8 cellular contexts compared by ENCODE assay signal in the genomic region with DNA sequence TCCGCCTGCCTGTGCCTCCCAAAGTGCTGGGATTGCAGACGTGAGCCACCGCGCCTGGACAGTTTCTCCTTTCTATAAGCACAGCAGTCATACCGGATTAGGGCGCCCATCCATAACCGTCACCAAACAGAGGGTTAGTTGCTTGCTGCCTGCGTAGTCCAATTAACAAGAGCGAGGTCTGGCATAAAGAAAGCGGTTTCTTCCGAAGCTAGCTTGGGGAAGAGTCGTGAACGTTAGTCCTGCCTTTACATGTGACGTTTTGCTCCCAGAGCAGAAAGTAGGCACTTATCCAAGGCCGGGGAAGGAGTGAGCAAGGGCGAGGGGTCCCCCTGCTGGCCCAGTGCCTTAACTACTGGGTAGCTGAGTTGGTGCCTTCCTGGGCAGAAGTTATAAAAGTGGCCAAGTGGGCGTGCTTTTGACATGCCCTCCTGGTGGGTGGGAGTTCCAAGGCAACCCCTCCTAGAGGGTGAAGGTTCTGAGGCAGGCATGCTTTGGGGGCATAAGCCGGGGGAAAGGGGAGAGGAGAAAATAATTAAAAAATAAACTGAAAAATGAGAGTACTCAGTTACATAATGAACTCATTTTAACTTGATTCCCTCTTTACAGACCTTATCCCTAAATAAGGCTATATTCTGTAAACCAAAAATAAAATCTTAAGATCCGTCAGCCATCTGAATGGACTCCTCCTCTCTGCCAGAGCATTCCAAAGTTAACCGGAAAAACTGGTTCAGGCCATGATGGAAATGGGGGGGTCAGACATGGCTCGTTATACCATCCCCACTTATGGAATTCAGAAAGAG.
A peak's percentile ranks its signal among the peaks of the same experiment; 100 is the strongest.
DNase-seq lines count a peak whose midpoint lies in the region; TF ChIP-seq lines count a peak whose summit lies in the region.

No MANE protein-coding gene starts in this region.

- DNase-seq in AG10803 (ENCODE audit: low read depth) (peak; percentile 88), GM19240 (ENCODE audit: insufficient read length, low spot score) (peak; percentile 41), Kasumi-1 (lab: John Stamatoyannopoulos, UW) (peak; percentile 75 to 84), RWPE1 (ENCODE audit: low spot score) (peak; percentile 82), foreskin melanocyte (peak; percentile 80), nucleus accumbens (lab: John Stamatoyannopoulos, UW) (peak in 54 of 56 donors; percentile 15 to 93 (median 74)), stromal cell of bone marrow (ENCODE audit: low read depth) (peak; percentile 86)
- peak; percentile 89 for DNase-seq in activated effector memory CD4-positive, alpha-beta T cell treated with anti-CD3 and anti-CD28 coated beads, Interleukin-2, amount 50 U/mL, for 16 hours

- POLR2A ChIA-PET in RWPE1 (lab: Yijun Ruan, JAX; ENCODE audit: low non-redundant PET), result interaction anchor here (0.7 kb wide), 1 partner anchor 251 kb away, joined by 3 read pairs; no protein-coding TSS in a partner anchor

- TF ChIP-seq CTCF in AG10803 (conservative IDR thresholded peaks at IDR 0.05; ENCODE audit: low read length), result peak; percentile 95
- TF ChIP-seq CTCF in RWPE1 (conservative IDR thresholded peaks at IDR 0.05; ENCODE audit: low read depth), result peak; percentile 89

- peak overlapping the region; percentile 61 for H3K27ac ChIP-seq in RWPE1

- peak overlapping the region; percentile 62 for H3K4me3 ChIP-seq in AG10803 (ENCODE audit: low read length)

- CTCF ChIA-PET in RWPE1 (lab: Yijun Ruan, JAX), result interaction anchor here (0.6 to 2.4 kb wide), 21 partner anchors 8 to 977 kb away, joined by 3 to 28 read pairs (median 4); a partner anchor contains a TSS

Comparison
In these comparisons a context has a peak if more than half of its experiments do, and no peak if none do; other contexts are left out.
1. Peak in every context shown above with its lines: DNase-seq, H3K4me3 ChIP-seq and H3K27ac ChIP-seq.